ENCODE assay signal across 9 cellular contexts in the genomic region with DNA sequence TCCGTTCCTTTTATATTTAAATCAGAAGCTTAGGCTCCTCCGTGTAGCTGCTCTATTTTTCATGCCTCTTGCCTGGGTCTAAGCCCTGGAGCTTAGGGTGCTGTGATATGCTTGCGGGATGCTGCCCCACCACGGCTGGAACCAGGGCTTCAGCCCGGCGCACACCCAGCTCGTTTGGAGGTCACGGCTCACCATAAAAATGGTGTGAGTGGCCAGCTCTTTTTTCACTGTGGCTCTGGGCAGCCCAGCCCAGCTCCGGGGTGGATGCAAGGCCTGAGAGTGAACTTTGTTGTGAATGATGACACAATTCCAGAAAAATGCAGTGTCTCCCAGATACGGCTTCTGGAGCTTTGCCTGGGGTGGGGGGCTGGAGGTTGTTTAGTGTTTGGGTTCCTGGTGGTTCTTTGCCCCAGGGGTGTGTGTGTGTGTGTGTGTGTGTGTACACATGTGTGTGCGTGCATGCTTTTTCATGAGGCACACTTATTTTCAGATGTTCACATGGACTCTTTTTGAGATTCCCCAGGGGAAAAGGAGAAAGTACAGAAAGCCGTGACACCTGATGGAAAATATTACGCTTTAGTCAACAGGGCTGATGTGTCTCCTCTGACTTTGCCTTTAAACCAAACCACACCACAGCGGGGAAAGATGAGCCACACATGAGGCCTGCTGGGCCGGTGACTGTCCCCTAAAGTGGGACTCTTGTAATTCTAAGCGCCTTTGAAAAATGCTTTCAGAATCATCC. TPM values are rescaled to one million over a fixed set of nuclear protein-coding genes. Genes with fewer than 3 reads are reported as not detected.
DNase-seq lines count a peak whose midpoint lies in the region; ATAC-seq and TF ChIP-seq lines count a peak whose summit lies in the region.
"Had no signal": no experiment of that assay in that cellular context is flagged by ENCODE, and none has a peak within 500 bp of the region (broad histone marks: within the 10 kb centered on the region; RNA-seq: fewer than 3 reads in every experiment).

No MANE protein-coding gene starts in this region.

- H3K23ac ChIP-seq in mesenchymal stem cell (ENCODE audit: low read length in 2 of 2) = no peak overlapping the region

- peak overlapping the region; percentile 79 for H2AK5ac ChIP-seq in mesenchymal stem cell (ENCODE audit: low read length, severe bottlenecking)

- H3K27ac ChIP-seq in RWPE2 (ENCODE audit: poor library complexity, severe bottlenecking) (peak overlapping the region; percentile 80), mesenchymal stem cell (ENCODE audit: low read length, poor library complexity, severe bottlenecking) (peak overlapping the region; percentile 70)

- H3K36me3 ChIP-seq in RWPE2 (ENCODE audit: low read depth) (no peaks in the 10 kb centered on the region), mesenchymal stem cell (ENCODE audit: control insufficient read depth in 1 of 2, insufficient read depth in 2 of 2, low read depth in 1 of 2, low read length in 2 of 2) (no peaks in the 10 kb centered on the region)
- H3K36me3 ChIP-seq: HAP-1 had no signal

- no peak overlapping the region for H3K4me3 ChIP-seq in RWPE2 (ENCODE audit: severe bottlenecking)
- peak overlapping the region in 1 of 2 experiments; percentile 46 for H3K4me3 ChIP-seq in mesenchymal stem cell (ENCODE audit: insufficient read depth in 1 of 2, low read depth in 1 of 2, low read length in 2 of 2)
- H3K4me3 ChIP-seq: HAP-1 had no signal

- H4K91ac ChIP-seq in mesenchymal stem cell (ENCODE audit: low read length) = peak overlapping the region; percentile 92

- H3K9me3 ChIP-seq in RWPE2 (ENCODE audit: severe bottlenecking) = no peaks in the 10 kb centered on the region
- H3K9me3 ChIP-seq in mesenchymal stem cell (ENCODE audit: control insufficient read depth, low read length) = no peaks in the 10 kb centered on the region
- H3K9me3 ChIP-seq: HAP-1 had no signal

- H3K4me1 ChIP-seq in RWPE2 (ENCODE audit: insufficient read depth, poor library complexity, severe bottlenecking) (peaks cover 22% of the 10 kb centered on the region), mesenchymal stem cell (ENCODE audit: control insufficient read depth, insufficient read depth, low read depth, low read length) (peaks cover 30% of the 10 kb centered on the region)

- H3K4me1 Mint-ChIP-seq in stimulated activated effector memory CD8-positive, alpha-beta T cell treated with anti-CD3 and anti-CD28 coated beads, Interleukin-12 subunit alpha, Interleukin-12 subunit beta, amount 100 ng/mL, for 72 hours = peaks cover 38% of the 10 kb centered on the region

- ATAC-seq in RWPE2 (ENCODE audit: low read depth) (peak; percentile 88), GM18870 (IDR thresholded peaks at IDR 0.05; ENCODE audit: unreplicated experiment) (no peak)
- ATAC-seq in stimulated activated effector memory CD8-positive, alpha-beta T cell treated with anti-CD3 and anti-CD28 coated beads, Interleukin-12 subunit alpha, Interleukin-12 subunit beta, amount 100 ng/mL, for 72 hours = peak; percentile 94

- H2BK15ac ChIP-seq in mesenchymal stem cell (ENCODE audit: low read depth, poor library complexity, severe bottlenecking) = no peak overlapping the region

- H3K27me3 ChIP-seq in RWPE2 (ENCODE audit: insufficient read depth, poor library complexity, severe bottlenecking) (no peaks in the 10 kb centered on the region), mesenchymal stem cell (ENCODE audit: control insufficient read depth in 1 of 2, insufficient read depth in 1 of 2, low read length in 2 of 2) (no peaks in the 10 kb centered on the region)

- H3K4ac ChIP-seq in mesenchymal stem cell (ENCODE audit: low read depth in 1 of 2, low read length in 2 of 2) = no peak overlapping the region

- H3K9ac ChIP-seq in mesenchymal stem cell (ENCODE audit: low read length) = peak overlapping the region; percentile 82

- peak overlapping the region; percentile 91 to 98 for H3K18ac ChIP-seq in mesenchymal stem cell (ENCODE audit: low read depth in 1 of 2, low read length in 2 of 2)

- no peaks in the 10 kb centered on the region for H3K36me3 Mint-ChIP-seq in stimulated activated effector memory CD8-positive, alpha-beta T cell treated with anti-CD3 and anti-CD28 coated beads, Interleukin-12 subunit alpha, Interleukin-12 subunit beta, amount 100 ng/mL, for 72 hours

- H2AFZ ChIP-seq in mesenchymal stem cell (ENCODE audit: low read depth, low read length) = no peak overlapping the region

- H2BK120ac ChIP-seq in mesenchymal stem cell (ENCODE audit: low read depth, low read length) = peak overlapping the region; percentile 77

- H3K14ac ChIP-seq in mesenchymal stem cell (ENCODE audit: low read length in 2 of 2) = no peak overlapping the region

- H3K79me1 ChIP-seq in mesenchymal stem cell (replicated peaks; ENCODE audit: low read length, poor library complexity, severe bottlenecking) = peaks cover 30% of the 10 kb centered on the region

- no peaks in the 10 kb centered on the region for H3K9me3 Mint-ChIP-seq in stimulated activated effector memory CD8-positive, alpha-beta T cell treated with anti-CD3 and anti-CD28 coated beads, Interleukin-12 subunit alpha, Interleukin-12 subunit beta, amount 100 ng/mL, for 72 hours

- H2BK5ac ChIP-seq in mesenchymal stem cell (ENCODE audit: low read depth, low read length, poor library complexity, severe bottlenecking) = peak overlapping the region; percentile 3

- H3K4me2 ChIP-seq in mesenchymal stem cell (ENCODE audit: low read length, poor library complexity, severe bottlenecking) = peak overlapping the region; percentile 23

- peak overlapping the region in 1 of 2 experiments; percentile 85 for H2BK12ac ChIP-seq in mesenchymal stem cell (ENCODE audit: low read length in 2 of 2)

- 4% methylated on average over 16 of the region's 16 CpGs for WGBS in mesenchymal stem cell

- peak; percentile 66 for DNase-seq in COLO829 (ENCODE audit: low spot score)
- DNase-seq in RWPE2 (ENCODE audit: low spot score) = no peak
- peak; percentile 87 for DNase-seq in dedifferentiated amniotic fluid mesenchymal stem cell (ENCODE audit: extremely low spot score)
- peak; percentile 98 for DNase-seq in mesenchymal stem cell
- no peak for DNase-seq in stimulated activated effector memory CD8-positive, alpha-beta T cell treated with anti-CD3 and anti-CD28 coated beads, Interleukin-12 subunit alpha, Interleukin-12 subunit beta, amount 100 ng/mL, for 72 hours (ENCODE audit: low spot score in 2 of 2)
- DNase-seq in D341Med (ENCODE audit: low spot score) = no peak
- DNase-seq in NCI-H524 treated with DMSO at 0.1 percent for 48 hours (lab: John Stamatoyannopoulos, UW) = no peak

- H3K27ac Mint-ChIP-seq in stimulated activated effector memory CD8-positive, alpha-beta T cell treated with anti-CD3 and anti-CD28 coated beads, Interleukin-12 subunit alpha, Interleukin-12 subunit beta, amount 100 ng/mL, for 72 hours = peak overlapping the region; percentile 91

- peak overlapping the region; percentile 43 for H3K4me3 Mint-ChIP-seq in stimulated activated effector memory CD8-positive, alpha-beta T cell treated with anti-CD3 and anti-CD28 coated beads, Interleukin-12 subunit alpha, Interleukin-12 subunit beta, amount 100 ng/mL, for 72 hours

- TF ChIP-seq CTCF in RWPE2 (IDR thresholded peaks at IDR 0.05; ENCODE audit: poor library complexity, severe bottlenecking) = no peak

- H4K8ac ChIP-seq in mesenchymal stem cell (ENCODE audit: low read length) = peak overlapping the region; percentile 75

RNA-seq across cellular contexts. Expression of a gene that starts 46.2 kb away (rescaled TPM):
- polyA plus RNA-seq in mesenchymal stem cell (2013, experiment 1 of 2) = 56.5 TPM
- polyA plus RNA-seq in mesenchymal stem cell (2013, experiment 2 of 2) = 57.3 TPM

Comparison
In these comparisons a context has a peak if more than half of its experiments do, and no peak if none do; other contexts are left out.
1. DNase-seq: peak in COLO829 (single experiment), dedifferentiated amniotic fluid mesenchymal stem cell (single experiment) and mesenchymal stem cell (single experiment); none in RWPE2 (single experiment), stimulated activated effector memory CD8-positive, alpha-beta T cell treated with anti-CD3 and anti-CD28 coated beads, Interleukin-12 subunit alpha, Interleukin-12 subunit beta, amount 100 ng/mL, for 72 hours (0 of 2), D341Med (single experiment) and NCI-H524 treated with DMSO at 0.1 percent for 48 hours (single experiment).